Comparison of ENCODE assay signal across 20 cellular contexts in genomic region chr2:128414351-128414750, GRCh38.
DNase-seq lines count a peak whose midpoint lies in the region; TF ChIP-seq lines count a peak whose summit lies in the region.
"Had no signal": no experiment of that assay in that cellular context is flagged by ENCODE, and none has a peak within 500 bp of the region (broad histone marks: within the 10 kb centered on the region; RNA-seq: fewer than 3 reads in every experiment).

No MANE protein-coding gene starts in this region.

- H3K4me1 Mint-ChIP-seq in activated CD4-positive, alpha-beta memory T cell treated with anti-CD3 and anti-CD28 coated beads, Interleukin-2, amount 10 ng/mL, durations not matched to agents 7 days and 5 days, result no peaks in the 10 kb centered on the region
- H3K4me1 Mint-ChIP-seq in activated CD4-positive, alpha-beta memory T cell treated with anti-CD3 and anti-CD28 coated beads for 36 hours (ENCODE audit: low read depth), result no peaks in the 10 kb centered on the region
- H3K4me1 Mint-ChIP-seq in type B pancreatic cell (ENCODE audit: unreplicated experiment), result peaks cover 5% of the 10 kb centered on the region
- H3K4me1 Mint-ChIP-seq: B cell had no signal

- H3K27me3 ChIP-seq in esophagus muscularis mucosa, result no peaks in the 10 kb centered on the region
- H3K27me3 ChIP-seq: esophagus squamous epithelium, transverse colon had no signal

- H3K27ac Mint-ChIP-seq in activated CD4-positive, alpha-beta memory T cell treated with anti-CD3 and anti-CD28 coated beads, Interleukin-2, amount 10 ng/mL, durations not matched to agents 7 days and 5 days, result no peak overlapping the region
- no peak overlapping the region for H3K27ac Mint-ChIP-seq in activated CD4-positive, alpha-beta memory T cell treated with anti-CD3 and anti-CD28 coated beads for 36 hours
- H3K27ac Mint-ChIP-seq in type B pancreatic cell, result no peak overlapping the region
- H3K27ac Mint-ChIP-seq: activated T-helper 2 cell treated with anti-CD3 and anti-CD28 coated beads, Interferon-gamma antibody, Interleukin-2, Interleukin-4, amounts not matched to agents 10 μg/mL and 5 μg/mL and 100 μg/mL, durations not matched to agents 14 hours and 24 hours and 36 hours; B cell; IgD-negative memory B cell; stimulated activated naive CD8-positive, alpha-beta T cell treated with anti-CD3 and anti-CD28 coated beads, Interleukin-15, Interleukin-2, amounts not matched to agents 100 ng/mL and 50 ng/mL, for 24 hours had no signal

- POLR2A ChIA-PET in activated CD4-positive, alpha-beta memory T cell treated with anti-CD3 and anti-CD28 coated beads, Interleukin-2, amount 10 ng/mL, durations not matched to agents 7 days and 5 days (lab: Charles Lee), result no interaction called here
- POLR2A ChIA-PET in activated CD4-positive, alpha-beta memory T cell treated with anti-CD3 and anti-CD28 coated beads for 36 hours (lab: Charles Lee), result interaction anchor here (0.6 kb wide), 1 partner anchor 129 kb away, joined by 4 read pairs; no protein-coding TSS in a partner anchor

- no peak overlapping the region for H3K27ac ChIP-seq in esophagus muscularis mucosa (replicated peaks in 1 of 4)
- H3K27ac ChIP-seq: esophagus squamous epithelium, RWPE1, transverse colon had no signal

- intact Hi-C loops in activated CD4-positive, alpha-beta memory T cell treated with anti-CD3 and anti-CD28 coated beads for 36 hours (cut with micrococcal nuclease), result no loop called here
- intact Hi-C loops in esophagus muscularis mucosa (cut with DNase I), result no loop called here

- H3K36me3 Mint-ChIP-seq in activated CD4-positive, alpha-beta memory T cell treated with anti-CD3 and anti-CD28 coated beads, Interleukin-2, amount 10 ng/mL, durations not matched to agents 7 days and 5 days (ENCODE audit: low read depth), result no peaks in the 10 kb centered on the region
- H3K36me3 Mint-ChIP-seq in activated CD4-positive, alpha-beta memory T cell treated with anti-CD3 and anti-CD28 coated beads for 36 hours, result no peaks in the 10 kb centered on the region
- H3K36me3 Mint-ChIP-seq in type B pancreatic cell, result peaks cover 4% of the 10 kb centered on the region
- H3K36me3 Mint-ChIP-seq: IgD-negative memory B cell had no signal

- H3K9me3 ChIP-seq in esophagus muscularis mucosa, result no peaks in the 10 kb centered on the region
- H3K9me3 ChIP-seq: esophagus squamous epithelium, transverse colon had no signal

- 98% methylated on average over 3 of the region's 3 CpGs for WGBS in esophagus muscularis mucosa

- CTCF ChIA-PET in activated CD4-positive, alpha-beta memory T cell treated with anti-CD3 and anti-CD28 coated beads, Interleukin-2, amount 10 ng/mL, durations not matched to agents 7 days and 5 days (lab: Charles Lee), result no interaction called here
- CTCF ChIA-PET in activated CD4-positive, alpha-beta memory T cell treated with anti-CD3 and anti-CD28 coated beads for 36 hours (lab: Charles Lee), result interaction anchor here (0.7 kb wide), 1 partner anchor 1441 kb away, joined by 3 read pairs; no protein-coding TSS in a partner anchor

- TF ChIP-seq CTCF in esophagus muscularis mucosa (IDR thresholded peaks at IDR 0.05) (no peak), type B pancreatic cell (conservative IDR thresholded peaks at IDR 0.05) (no peak), GM13977 (IDR thresholded peaks at IDR 0.05; ENCODE audit: extremely low read depth, insufficient read depth, missing control alignments) (no peak)

- no peak overlapping the region for H3K4me3 ChIP-seq in esophagus muscularis mucosa
- H3K4me3 ChIP-seq: esophagus squamous epithelium, transverse colon had no signal

- no peaks in the 10 kb centered on the region for H3K36me3 ChIP-seq in esophagus muscularis mucosa
- H3K36me3 ChIP-seq: esophagus squamous epithelium, transverse colon had no signal

- DNase-seq in activated CD4-positive, alpha-beta memory T cell treated with anti-CD3 and anti-CD28 coated beads, Interleukin-2, amount 10 ng/mL, durations not matched to agents 7 days and 5 days, result peak; percentile 2
- no peak for DNase-seq in activated CD4-positive, alpha-beta memory T cell treated with anti-CD3 and anti-CD28 coated beads for 36 hours
- DNase-seq in NCI-H82 treated with DMSO at 0.1 percent for 48 hours (lab: John Stamatoyannopoulos, UW; ENCODE audit: unreplicated experiment), result peak; percentile 47
- DNase-seq in esophagus muscularis mucosa (ENCODE audit: extremely low spot score), result peak; percentile 68
- DNase-seq in type B pancreatic cell (ENCODE audit: extremely low spot score, unreplicated experiment), result peak; percentile 40
- no peak for DNase-seq in cerebellum (ENCODE audit: low spot score)
- no peak for DNase-seq in GM13977 (ENCODE audit: low spot score)
- no peak for DNase-seq in NCI-H187 treated with DMSO at 0.1 percent for 48 hours (lab: John Stamatoyannopoulos, UW)
- DNase-seq: cerebellar nuclear complex; COR-L47; effector memory CD4-positive, alpha-beta T cell; esophagus squamous epithelium; HCEC 1CT; stimulated activated CD4-positive, alpha-beta T cell treated with anti-CD3 and anti-CD28 coated beads, Interleukin-4, amount 100 ng/mL, for 4 hours; transverse colon had no signal

- no peak for TF ChIP-seq EP300 in esophagus muscularis mucosa (IDR thresholded peaks at IDR 0.05)

- no peak for TF ChIP-seq POLR2A in esophagus muscularis mucosa (IDR thresholded peaks at IDR 0.05; ENCODE audit: low read depth)

- H3K4me1 ChIP-seq in esophagus muscularis mucosa, result no peaks in the 10 kb centered on the region
- H3K4me1 ChIP-seq: transverse colon had no signal

- H3K27me3 Mint-ChIP-seq in activated CD4-positive, alpha-beta memory T cell treated with anti-CD3 and anti-CD28 coated beads, Interleukin-2, amount 10 ng/mL, durations not matched to agents 7 days and 5 days, result no peaks in the 10 kb centered on the region
- H3K27me3 Mint-ChIP-seq in activated CD4-positive, alpha-beta memory T cell treated with anti-CD3 and anti-CD28 coated beads for 36 hours, result no peaks in the 10 kb centered on the region
- no peaks in the 10 kb centered on the region for H3K27me3 Mint-ChIP-seq in type B pancreatic cell
- H3K27me3 Mint-ChIP-seq: B cell; IgD-negative memory B cell; stimulated activated naive CD8-positive, alpha-beta T cell treated with anti-CD3 and anti-CD28 coated beads, Interleukin-15, Interleukin-2, amounts not matched to agents 100 ng/mL and 50 ng/mL, for 24 hours had no signal

- H3K9me3 Mint-ChIP-seq in activated CD4-positive, alpha-beta memory T cell treated with anti-CD3 and anti-CD28 coated beads, Interleukin-2, amount 10 ng/mL, durations not matched to agents 7 days and 5 days, result no peaks in the 10 kb centered on the region
- no peaks in the 10 kb centered on the region for H3K9me3 Mint-ChIP-seq in activated CD4-positive, alpha-beta memory T cell treated with anti-CD3 and anti-CD28 coated beads for 36 hours
- peaks cover under 1% of the 10 kb centered on the region for H3K9me3 Mint-ChIP-seq in type B pancreatic cell
- H3K9me3 Mint-ChIP-seq: activated T-helper 2 cell treated with anti-CD3 and anti-CD28 coated beads, Interferon-gamma antibody, Interleukin-2, Interleukin-4, amounts not matched to agents 10 μg/mL and 5 μg/mL and 100 μg/mL, durations not matched to agents 14 hours and 24 hours and 36 hours; stimulated activated naive CD8-positive, alpha-beta T cell treated with anti-CD3 and anti-CD28 coated beads, Interleukin-15, Interleukin-2, amounts not matched to agents 100 ng/mL and 50 ng/mL, for 24 hours had no signal

- in situ Hi-C loops in GM13977 (cut with MboI; ENCODE audit: low pct_unique_long_range_greater_than_20kb, low sequenced_read_pairs, unreplicated experiment), result no loop called here

- H3K4me3 Mint-ChIP-seq in activated CD4-positive, alpha-beta memory T cell treated with anti-CD3 and anti-CD28 coated beads, Interleukin-2, amount 10 ng/mL, durations not matched to agents 7 days and 5 days, result no peak overlapping the region
- no peak overlapping the region for H3K4me3 Mint-ChIP-seq in activated CD4-positive, alpha-beta memory T cell treated with anti-CD3 and anti-CD28 coated beads for 36 hours
- no peak overlapping the region for H3K4me3 Mint-ChIP-seq in type B pancreatic cell
- H3K4me3 Mint-ChIP-seq: B cell; IgD-negative memory B cell; stimulated activated naive CD8-positive, alpha-beta T cell treated with anti-CD3 and anti-CD28 coated beads, Interleukin-15, Interleukin-2, amounts not matched to agents 100 ng/mL and 50 ng/mL, for 24 hours had no signal

Comparison
In these comparisons a context has a peak if more than half of its experiments do, and no peak if none do; other contexts are left out.
1. DNase-seq: peak in activated CD4-positive, alpha-beta memory T cell treated with anti-CD3 and anti-CD28 coated beads, Interleukin-2, amount 10 ng/mL, durations not matched to agents 7 days and 5 days (single experiment), NCI-H82 treated with DMSO at 0.1 percent for 48 hours (single experiment), esophagus muscularis mucosa (single experiment) and type B pancreatic cell (single experiment); none in activated CD4-positive, alpha-beta memory T cell treated with anti-CD3 and anti-CD28 coated beads for 36 hours (single experiment), cerebellum (single experiment), GM13977 (single experiment) and NCI-H187 treated with DMSO at 0.1 percent for 48 hours (single experiment).